Comparison of ENCODE assay signal across 12 cellular contexts in genomic region chr7:2281556-2281955, GRCh38. TPM values are rescaled to one million over a fixed set of nuclear protein-coding genes. Genes with fewer than 3 reads are reported as not detected.
A peak's percentile ranks its signal among the peaks of the same experiment; 100 is the strongest.
DNase-seq lines count a peak whose midpoint lies in the region; ATAC-seq and TF ChIP-seq lines count a peak whose summit lies in the region.
"Had no signal": no experiment of that assay in that cellular context is flagged by ENCODE, and none has a peak within 500 bp of the region (broad histone marks: within the 10 kb centered on the region; RNA-seq: fewer than 3 reads in every experiment).

No MANE protein-coding gene starts in this region.

- no peaks in the 10 kb centered on the region for H3K9me3 ChIP-seq in Caco-2

- H3K4me1 Mint-ChIP-seq in Caco-2 (ENCODE audit: low read depth, unreplicated experiment) = peaks cover 26% of the 10 kb centered on the region

- H3K27me3 ChIP-seq in Caco-2 (replicated peaks; ENCODE audit: control insufficient read depth, insufficient read depth, low read length) (no peaks in the 10 kb centered on the region), rectal smooth muscle tissue (ENCODE audit: control insufficient read depth, insufficient read depth, low read length) (no peaks in the 10 kb centered on the region)

- POLR2A ChIA-PET in Caco-2 (lab: Charles Lee) = no interaction called here

- in situ Hi-C loops in astrocyte of the cerebellum (cut with HindIII; ENCODE audit: low sequenced_read_pairs) = no loop called here
- in situ Hi-C loops in KBM-7 (cut with MboI; ENCODE audit: low pct_unique_long_range_greater_than_20kb, low sequenced_read_pairs) = no loop called here

- H3K4me3 Mint-ChIP-seq in Caco-2 (ENCODE audit: unreplicated experiment) = no peak overlapping the region
- H3K4me3 Mint-ChIP-seq: activated CD4-positive, alpha-beta T cell treated with anti-CD3 and anti-CD28 coated beads for 36 hours had no signal

- H3K27ac Mint-ChIP-seq in Caco-2 (ENCODE audit: unreplicated experiment) = peak overlapping the region; percentile 67
- H3K27ac Mint-ChIP-seq: activated CD4-positive, alpha-beta T cell treated with anti-CD3 and anti-CD28 coated beads for 36 hours had no signal

- H3K9ac ChIP-seq in rectal smooth muscle tissue (ENCODE audit: low read length) = no peak overlapping the region

- no TSS peak for BruUV-seq in Caco-2 (replicated peaks; lab: Mats Ljungman, UMichigan)

- no peak for TF ChIP-seq CTCF in Caco-2 (IDR thresholded peaks at IDR 0.05; ENCODE audit: insufficient read depth in 1 of 2, low read depth in 1 of 2, low read length in 1 of 2, severe bottlenecking in 1 of 2, unreplicated experiment in 1 of 2)
- no peak for TF ChIP-seq CTCF in astrocyte of the cerebellum (IDR thresholded peaks at IDR 0.05; ENCODE audit: low read depth, low read length, missing control alignments)

- no peak overlapping the region for H3K4me3 ChIP-seq in Caco-2 (ENCODE audit: low read depth, low read length)
- H3K4me3 ChIP-seq in astrocyte of the cerebellum (ENCODE audit: low read depth, low read length) = no peak overlapping the region
- H3K4me3 ChIP-seq in rectal smooth muscle tissue (ENCODE audit: low read length) = no peak overlapping the region

- peak overlapping the region; percentile 65 for H3K27ac ChIP-seq in rectal smooth muscle tissue (ENCODE audit: low read depth, low read length)

- CTCF ChIA-PET in Caco-2 (lab: Charles Lee) = no interaction called here

- H3K4me1 ChIP-seq in Caco-2 (peaks cover 45% of the 10 kb centered on the region), rectal smooth muscle tissue (ENCODE audit: control insufficient read depth, insufficient read depth, low read length) (peaks cover 11% of the 10 kb centered on the region)

- peaks cover 2% of the 10 kb centered on the region for H3K36me3 ChIP-seq in Caco-2 (ENCODE audit: control insufficient read depth, insufficient read depth, low read length)
- H3K36me3 ChIP-seq in rectal smooth muscle tissue (ENCODE audit: control insufficient read depth, insufficient read depth, low read length) = peaks cover 3% of the 10 kb centered on the region

- no peaks in the 10 kb centered on the region for H3K9me3 Mint-ChIP-seq in Caco-2 (ENCODE audit: unreplicated experiment)
- H3K9me3 Mint-ChIP-seq: CD4-positive, CD25-positive, alpha-beta regulatory T cell had no signal

- H3K36me3 Mint-ChIP-seq in Caco-2 (ENCODE audit: insufficient read depth, unreplicated experiment) = peaks cover 5% of the 10 kb centered on the region

- DNase-seq in Caco-2 (no peak), astrocyte of the cerebellum (ENCODE audit: low read depth) (peak; percentile 23), left ventricle myocardium superior (peak; percentile 52), KBM-7 (no peak)
- no peak for DNase-seq in activated CD4-positive, CD25-positive, alpha-beta regulatory T cell (lab: John Stamatoyannopoulos, UW)
- DNase-seq: activated CD4-positive, alpha-beta T cell treated with anti-CD3 and anti-CD28 coated beads for 36 hours; CD4-positive, CD25-positive, alpha-beta regulatory T cell; NCI-H510A; stimulated activated CD4-positive, alpha-beta T cell treated with anti-CD3 and anti-CD28 coated beads, Interleukin-2, amount 100 ng/mL, for 48 hours had no signal

- ATAC-seq in left ventricle myocardium superior = peak; percentile 78
- no peak for ATAC-seq in GM18867 (IDR thresholded peaks at IDR 0.05; ENCODE audit: unreplicated experiment)
- no peak for ATAC-seq in HG02981 (IDR thresholded peaks at IDR 0.05; ENCODE audit: unreplicated experiment)
- ATAC-seq: activated CD4-positive, alpha-beta T cell treated with anti-CD3 and anti-CD28 coated beads for 36 hours had no signal

- H3K27me3 Mint-ChIP-seq in Caco-2 (ENCODE audit: insufficient read depth, unreplicated experiment) = no peaks in the 10 kb centered on the region
- H3K27me3 Mint-ChIP-seq: activated CD4-positive, alpha-beta T cell treated with anti-CD3 and anti-CD28 coated beads for 36 hours; CD4-positive, CD25-positive, alpha-beta regulatory T cell had no signal

- intact Hi-C loops in Caco-2 (cut with micrococcal nuclease; ENCODE audit: unreplicated experiment) = loop anchor here (1.0 kb wide), 1 partner anchor 33 kb away; the partner anchor contains the start of gene SNX8
- intact Hi-C loops in left ventricle myocardium superior (cut with micrococcal nuclease) = no loop called here

RNA-seq across cellular contexts. Expression of gene SNX8, which starts 32.7 kb away (rescaled TPM):
- total RNA-seq in Caco-2 (2022) (82.0 and 86.6 TPM in 2 replicates), left ventricle myocardium superior (16.7 TPM)

RNA-seq across cellular contexts. Expression of gene NUDT1, which starts 39.5 kb away (rescaled TPM):
- 41.5 and 42.8 TPM in 2 replicates for total RNA-seq in Caco-2 (2022)
- total RNA-seq in left ventricle myocardium superior = 13.2 TPM

RNA-seq across cellular contexts. Expression of gene MRM2, which starts 39.6 kb away (rescaled TPM):
- total RNA-seq in Caco-2 (2022) = 48.8 and 49.3 TPM in 2 replicates
- total RNA-seq in left ventricle myocardium superior = 23.5 TPM

RNA-seq across cellular contexts. Expression of gene MAD1L1, which starts 48.8 kb away (rescaled TPM):
- total RNA-seq in Caco-2 (2022) (58.6 and 65.8 TPM in 2 replicates), left ventricle myocardium superior (19.1 TPM)

Comparison
In these comparisons a context has a peak if more than half of its experiments do, and no peak if none do; other contexts are left out.
1. DNase-seq: peak in astrocyte of the cerebellum (single experiment) and left ventricle myocardium superior (single experiment); none in Caco-2 (0 of 2), activated CD4-positive, CD25-positive, alpha-beta regulatory T cell (0 of 4) and KBM-7 (single experiment).